Comparison of ENCODE assay signal across 28 cellular contexts in genomic region chr1:78475888-78476610, GRCh38. TPM values are rescaled to one million over a fixed set of nuclear protein-coding genes. Genes with fewer than 3 reads are reported as not detected.
A peak's percentile ranks its signal among the peaks of the same experiment; 100 is the strongest.
DNase-seq lines count a peak whose midpoint lies in the region; ATAC-seq, FAIRE-seq and TF ChIP-seq lines count a peak whose summit lies in the region.
"Had no signal": no experiment of that assay in that cellular context is flagged by ENCODE, and none has a peak within 500 bp of the region (broad histone marks: within the 10 kb centered on the region; RNA-seq: fewer than 3 reads in every experiment).

No MANE protein-coding gene starts in this region.

- no TSS peak for BruUV-seq in HepG2 (replicated peaks; lab: Mats Ljungman, UMichigan)

- peaks cover 11% of the 10 kb centered on the region for H3K4me1 ChIP-seq in HepG2 (ENCODE audit: insufficient read depth, low read length)
- H3K4me1 ChIP-seq: A549, foreskin keratinocyte, uterus had no signal

- no peak for TF ChIP-seq CTCF in NB4 (IDR thresholded peaks at IDR 0.05; ENCODE audit: low read depth, low read length)
- no peak for TF ChIP-seq CTCF in HepG2 (CRISPR knock-in tag; IDR thresholded peaks at IDR 0.05)
- TF ChIP-seq CTCF in RWPE1 (conservative IDR thresholded peaks at IDR 0.05; ENCODE audit: low read depth), result no peak

- TF ChIP-seq RAD21 in HepG2 (CRISPR knock-in tag; IDR thresholded peaks at IDR 0.05), result no peak

- 14% methylated on average over 4 of the region's 4 CpGs for whole genome bisulfite sequencing in HepG2 (ENCODE audit: low lambda C conversion rate)

- CTCF ChIA-PET in HepG2 (lab: Yijun Ruan, JAX; ENCODE audit: low intra/inter-chr PET ratio, low total read pairs), result no interaction called here
- CTCF ChIA-PET in RWPE1 (lab: Yijun Ruan, JAX), result no interaction called here

- ATAC-seq in HepG2, result peak; percentile 75; the same call in 2 of the 3 replicates
- ATAC-seq: A549, foreskin keratinocyte, Right ventricle myocardium inferior had no signal

- TF ChIP-seq EP300 in HepG2 (IDR thresholded peaks at IDR 0.05; ENCODE audit: low read depth in 2 of 2, low read length in 2 of 2) (no peak), HepG2 (CRISPR knock-in tag; IDR thresholded peaks at IDR 0.05; ENCODE audit: borderline replicate concordance) (no peak)

- no peak overlapping the region for H3K4me3 ChIP-seq in NB4 (ENCODE audit: low read depth, low read length)
- no peak overlapping the region for H3K4me3 ChIP-seq in HepG2 (replicated peaks in 1 of 3; ENCODE audit: insufficient read depth in 1 of 3, low read depth in 2 of 3, low read length in 3 of 3)
- H3K4me3 ChIP-seq: A549, uterus had no signal

- H3K27ac ChIP-seq in HepG2 (ENCODE audit: extremely low read length, insufficient read depth, low read length) (no peak overlapping the region), RWPE1 (no peak overlapping the region), caudate nucleus (ENCODE audit: low read depth, low read length) (no peak overlapping the region)
- H3K27ac ChIP-seq: A549, foreskin keratinocyte, uterus had no signal

- POLR2A ChIA-PET in HepG2 (lab: Yijun Ruan, JAX), result no interaction called here
- POLR2A ChIA-PET in RWPE1 (lab: Yijun Ruan, JAX; ENCODE audit: low non-redundant PET), result no interaction called here

- H3K4me2 ChIP-seq in HepG2 (ENCODE audit: low read depth, low read length), result no peak overlapping the region
- H3K4me2 ChIP-seq: A549 had no signal

- FAIRE-seq in HepG2 (lab: Jason Lieb, UNC), result no peak
- FAIRE-seq: A549, keratinocyte had no signal

- H2AFZ ChIP-seq in HepG2 (ENCODE audit: low read length), result no peak overlapping the region

- H3K79me2 ChIP-seq in HepG2 (ENCODE audit: insufficient read depth, low read length), result no peaks in the 10 kb centered on the region

- intact Hi-C loops in HepG2 (cut with micrococcal nuclease; ENCODE audit: unreplicated experiment), result no loop called here

- DNase-seq in AML-193 (lab: John Stamatoyannopoulos, UW) (peak; percentile 1 to 17), NB4 (ENCODE audit: low read depth) (peak; percentile 77), amniotic epithelial cell (ENCODE audit: low read depth) (peak; percentile 57), HepG2 (ENCODE audit: low spot score) (peak; percentile 23), D341Med (ENCODE audit: low spot score) (no peak), RWPE1 (ENCODE audit: low spot score) (no peak), SK-N-DZ (ENCODE audit: low spot score) (no peak), caudate nucleus (lab: John Stamatoyannopoulos, UW) (no peak)
- DNase-seq: activated CD4-positive, alpha-beta T cell treated with anti-CD3 and anti-CD28 coated beads, Interleukin-2, amount 10 ng/mL, durations not matched to agents 7 days and 5 days; activated naive CD8-positive, alpha-beta T cell treated with anti-CD3 and anti-CD28 coated beads, Interleukin-2, amount 10 ng/mL, durations not matched to agents 7 days and 5 days; CD4-positive, CD25-positive, alpha-beta regulatory T cell; cortex of kidney; DMS79; foreskin keratinocyte; hypothalamus; KG1; NCI-H1105; NCI-H510A; NK-92 treated with Interleukin-12 subunit alpha and Interleukin-12 subunit beta, amount 100 ng/mL, for 24 hours; nucleus accumbens; stimulated activated CD4-positive, alpha-beta T cell treated with anti-CD3 and anti-CD28 coated beads, Interleukin-15, amount 100 ng/mL, for 24 hours; substantia nigra; T-helper 1 cell; uterus had no signal

- H3K9ac ChIP-seq in HepG2 (ENCODE audit: insufficient read depth, low read depth, low read length), result no peak overlapping the region

- no peaks in the 10 kb centered on the region for H3K9me3 ChIP-seq in HepG2 (ENCODE audit: low read length)
- H3K9me3 ChIP-seq: A549, uterus had no signal

- no peaks in the 10 kb centered on the region for H4K20me1 ChIP-seq in HepG2 (ENCODE audit: insufficient read depth, low read length)

- in situ Hi-C loops in HepG2 (cut with HindIII; ENCODE audit: extremely low pct_ligation_motif_present, low pct_unique_long_range_greater_than_20kb), result no loop called here

- TF ChIP-seq POLR2A in NB4 (IDR thresholded peaks at IDR 0.05; ENCODE audit: extremely low read depth, insufficient read length), result no peak
- no peak for TF ChIP-seq POLR2A in HepG2 (IDR thresholded peaks at IDR 0.05; ENCODE audit: insufficient read depth in 1 of 2, low read depth in 2 of 2, low read length in 2 of 2)

- H3K27me3 ChIP-seq in HepG2 (ENCODE audit: control insufficient read depth in 1 of 2, insufficient read depth in 2 of 2, low read length in 2 of 2), result no peaks in the 10 kb centered on the region
- H3K27me3 ChIP-seq: foreskin keratinocyte, uterus had no signal

- H3K36me3 ChIP-seq in HepG2 (replicated peaks in 1 of 2; ENCODE audit: control insufficient read depth in 1 of 2, insufficient read depth in 2 of 2, low read length in 2 of 2), result no peaks in the 10 kb centered on the region
- H3K36me3 ChIP-seq: uterus had no signal

TF ChIP-seq in HepG2, 621 proteins besides CTCF, POLR2A, EP300 and RAD21:
- TF ChIP-seq CEBPB (IDR thresholded peaks at IDR 0.05; ENCODE audit: borderline replicate concordance, low read depth, low read length) (peak; percentile 86), SIX1 (CRISPR knock-in tag; IDR thresholded peaks at IDR 0.05; ENCODE audit: borderline replicate concordance) (no peak), FOXP1 (IDR thresholded peaks at IDR 0.05) (no peak), FOXP1 (CRISPR knock-in tag; IDR thresholded peaks at IDR 0.05) (0 out of 2 replicates have a peak, but pooled peaks have one; percentile 34), CEBPG (CRISPR knock-in tag; IDR thresholded peaks at IDR 0.05) (peak; percentile 74), MED13 (CRISPR knock-in tag; IDR thresholded peaks at IDR 0.05) (no peak), JUN (CRISPR knock-in tag; IDR thresholded peaks at IDR 0.05) (no peak), SOX5 (CRISPR knock-in tag; IDR thresholded peaks at IDR 0.05; ENCODE audit: borderline replicate concordance) (peak; percentile 77), SOX13 (IDR thresholded peaks at IDR 0.05) (no peak), SOX13 (CRISPR knock-in tag; conservative IDR thresholded peaks at IDR 0.05 in 1 of 2, IDR thresholded peaks at IDR 0.05 in 1 of 2) (peak in 1 of 2 experiments; percentile 73; a peak in 2 of 4 replicates), ZIK1 (CRISPR knock-in tag; IDR thresholded peaks at IDR 0.05; ENCODE audit: borderline replicate concordance, low read depth) (no peak), TP53 (CRISPR knock-in tag; conservative IDR thresholded peaks at IDR 0.05) (no peak), ZNF652 (CRISPR knock-in tag; IDR thresholded peaks at IDR 0.05; ENCODE audit: borderline replicate concordance, low read depth) (peak; percentile 87), ZNF816 (CRISPR knock-in tag; IDR thresholded peaks at IDR 0.05; ENCODE audit: borderline replicate concordance) (no peak), SOX6 (IDR thresholded peaks at IDR 0.05) (no peak), SOX6 (CRISPR knock-in tag; IDR thresholded peaks at IDR 0.05) (peak; percentile 37; the same call in 1 of the 2 replicates)

RNA-seq across cellular contexts. Expression of gene PTGFR, which starts 14.7 kb away (rescaled TPM):
- total RNA-seq in HepG2 (2016; rRNA removed; fragmentation: Illumina TruSeq; extraction: Trizol), result not detected in 2 replicates
- total RNA-seq in HepG2 (2016; cell fraction: cytosol; rRNA removed; fragmentation: Illumina TruSeq; extraction: Trizol; ENCODE audit: low read depth), result not detected in 2 replicates
- not detected in 2 replicates for total RNA-seq in HepG2 (2016; cell fraction: insoluble cytoplasmic fraction; rRNA removed; fragmentation: Illumina TruSeq; extraction: Trizol)
- not detected in 2 replicates for total RNA-seq in HepG2 (2016; cell fraction: membrane; rRNA removed; fragmentation: Illumina TruSeq; extraction: Trizol)
- total RNA-seq in HepG2 (2016; cell fraction: nucleus; rRNA removed; fragmentation: Illumina TruSeq; extraction: Trizol), result not detected in 2 replicates
- polyA plus RNA-seq in HepG2 (2011; rRNA removed), result not detected in 2 replicates
- polyA plus RNA-seq in HepG2 (2011; cell fraction: cytosol; rRNA removed), result not detected in 2 replicates
- polyA plus RNA-seq in HepG2 (2011; cell fraction: nucleus; rRNA removed), result not detected in 2 replicates
- not detected in 2 replicates for polyA plus RNA-seq in HepG2 (2012)
- polyA plus RNA-seq in HepG2 (2016; cell fraction: cytosol; fragmentation: Illumina TruSeq; extraction: Trizol; ENCODE audit: low read depth), result not detected in 2 replicates
- polyA plus RNA-seq in HepG2 (2016; cell fraction: insoluble cytoplasmic fraction; fragmentation: Illumina TruSeq; extraction: Trizol; ENCODE audit: low read depth), result not detected in 2 replicates
- not detected in 2 replicates for polyA plus RNA-seq in HepG2 (2016; cell fraction: membrane; fragmentation: Illumina TruSeq; extraction: Trizol; ENCODE audit: low read depth)
- polyA plus RNA-seq in HepG2 (2016; cell fraction: nucleus; fragmentation: Illumina TruSeq; extraction: Trizol; ENCODE audit: insufficient read depth, low read depth), result not detected in 2 replicates
- polyA minus RNA-seq in HepG2 (2011; rRNA and poly(A)+ RNA removed; ENCODE audit: low replicate concordance), result not detected in 2 replicates
- polyA minus RNA-seq in HepG2 (2011; cell fraction: cytosol; rRNA and poly(A)+ RNA removed), result not detected in 2 replicates
- not detected in 2 replicates for polyA minus RNA-seq in HepG2 (2011; cell fraction: nucleus; rRNA and poly(A)+ RNA removed)
- polyA plus RNA-seq in SK-N-DZ (2014; cell fraction: cytosol; rRNA removed), result 12.7 and 15.3 TPM in 2 replicates
- 9.1 and 11.4 TPM in 2 replicates for polyA plus RNA-seq in SK-N-DZ (2014; cell fraction: nucleus; rRNA removed)
- total RNA-seq: activated CD4-positive, alpha-beta T cell treated with anti-CD3 and anti-CD28 coated beads, Interleukin-2, amount 10 ng/mL, durations not matched to agents 7 days and 5 days; activated naive CD8-positive, alpha-beta T cell treated with anti-CD3 and anti-CD28 coated beads, Interleukin-2, amount 10 ng/mL, durations not matched to agents 7 days and 5 days; activated T-helper 2 cell treated with anti-CD3 and anti-CD28 coated beads, Interferon-gamma antibody, Interleukin-2, Interleukin-4, amounts not matched to agents 10 μg/mL and 5 μg/mL and 100 μg/mL, durations not matched to agents 14 hours and 24 hours and 36 hours; CD4-positive, CD25-positive, alpha-beta regulatory T cell had no signal
- polyA plus RNA-seq: A549; CD4-positive, CD25-positive, alpha-beta regulatory T cell; keratinocyte had no signal

Comparison
In these comparisons a context has a peak if more than half of its experiments do, and no peak if none do; other contexts are left out.
1. DNase-seq: peak in AML-193 (2 of 2), NB4 (single experiment), amniotic epithelial cell (single experiment) and HepG2 (single experiment); none in D341Med (single experiment), RWPE1 (single experiment), SK-N-DZ (single experiment) and caudate nucleus (0 of 61).